8 cellular contexts compared by ENCODE assay signal in the genomic region with DNA sequence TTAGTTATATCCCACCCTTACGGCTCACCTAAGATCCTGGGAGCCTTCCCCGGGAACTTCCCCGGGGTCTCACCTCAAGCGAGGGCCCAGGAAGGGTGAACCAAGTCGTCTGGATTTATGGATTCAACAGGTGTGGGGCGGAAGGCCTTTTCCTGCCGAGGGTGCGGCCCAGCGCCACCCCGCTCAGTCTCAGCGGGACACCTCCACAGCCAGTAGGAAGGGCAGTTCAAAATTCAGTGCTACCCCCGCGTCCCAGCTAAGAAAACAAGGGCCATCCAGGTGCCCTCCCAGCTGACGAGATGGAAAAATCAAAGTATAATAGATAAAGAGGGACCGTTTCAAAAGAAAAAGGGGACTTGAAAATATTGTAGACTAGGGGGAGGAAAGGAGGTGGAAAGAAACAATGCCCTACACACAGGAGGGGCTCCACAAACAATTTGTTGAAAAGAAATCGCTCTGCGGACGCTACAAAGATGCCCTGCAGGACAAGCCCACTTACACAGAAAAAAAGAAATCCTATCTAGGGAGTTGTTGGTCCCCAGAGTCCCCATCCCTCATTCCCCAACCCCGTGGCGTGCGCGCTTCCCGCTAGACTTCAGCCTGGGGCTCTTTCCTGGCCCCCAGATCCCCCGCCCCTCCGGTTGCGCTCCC. TPM values are rescaled to one million over a fixed set of nuclear protein-coding genes. Genes with fewer than 3 reads are reported as not detected.
DNase-seq lines count a peak whose midpoint lies in the region; TF ChIP-seq lines count a peak whose summit lies in the region.

No MANE protein-coding gene starts in this region.

- no peak for TF ChIP-seq CTCF in BE2C (IDR thresholded peaks at IDR 0.05; ENCODE audit: low read depth, low read length)
- no peak for TF ChIP-seq CTCF in cardiac fibroblast (IDR thresholded peaks at IDR 0.05; ENCODE audit: low read depth, low read length)

- intact Hi-C loops in posterior cingulate gyrus (cut with DNase I): loop anchor here (5.0 kb wide), 1 partner anchor 190 kb away; a partner anchor contains a TSS

- H3K27ac ChIP-seq in mucosa of rectum (ENCODE audit: low read depth in 2 of 2, low read length in 2 of 2): peak overlapping the region; percentile 88 to 90

- peak overlapping the region; percentile 77 for H3K4me3 ChIP-seq in BE2C (ENCODE audit: low read depth, low read length)
- H3K4me3 ChIP-seq in cardiac fibroblast (replicated peaks in 1 of 2; ENCODE audit: low read depth in 2 of 2, low read length in 2 of 2): peak overlapping the region; percentile 79 to 88
- peak overlapping the region; percentile 76 to 86 for H3K4me3 ChIP-seq in mucosa of rectum (ENCODE audit: low read length in 2 of 2)

- H3K27me3 ChIP-seq in BE2C: no peaks in the 10 kb centered on the region
- peaks cover 0 to 2% of the 10 kb centered on the region in 2 donors for H3K27me3 ChIP-seq in mucosa of rectum (ENCODE audit: control insufficient read depth in 2 of 2, insufficient read depth in 2 of 2, low read length in 2 of 2)

- H3K36me3 ChIP-seq in BE2C: peaks cover 17% of the 10 kb centered on the region
- peaks cover 0 to 2% of the 10 kb centered on the region in 2 donors for H3K36me3 ChIP-seq in mucosa of rectum (ENCODE audit: control insufficient read depth in 2 of 2, insufficient read depth in 2 of 2, low read length in 2 of 2)

- H3K9me3 ChIP-seq in BE2C (no peaks in the 10 kb centered on the region), mucosa of rectum (ENCODE audit: control insufficient read depth in 2 of 2, low read length in 2 of 2) (no peaks in the 10 kb centered on the region)

- peak overlapping the region; percentile 81 to 85 for H3K9ac ChIP-seq in mucosa of rectum (ENCODE audit: low read depth in 1 of 2, low read length in 2 of 2)

- DNase-seq in BE2C: no peak
- DNase-seq in LoVo (ENCODE audit: low spot score): peak; percentile 44
- no peak for DNase-seq in cardiac fibroblast (ENCODE audit: low read depth in 2 of 2)
- DNase-seq in NCI-H82 treated with DMSO at 0.1 percent for 48 hours (lab: John Stamatoyannopoulos, UW; ENCODE audit: unreplicated experiment): no peak
- DNase-seq in ACHN: no peak
- no peak for DNase-seq in cerebellum (ENCODE audit: low spot score)
- no peak for DNase-seq in posterior cingulate gyrus

- H3K4me1 ChIP-seq in BE2C: peaks cover 4% of the 10 kb centered on the region
- peaks cover 14 to 22% of the 10 kb centered on the region in 2 donors for H3K4me1 ChIP-seq in mucosa of rectum (ENCODE audit: control insufficient read depth in 2 of 2, insufficient read depth in 2 of 2, low read length in 2 of 2)

- in situ Hi-C loops in ACHN (cut with HindIII; ENCODE audit: low pct_ligation_motif_present, low pct_unique_long_range_greater_than_20kb, low sequenced_read_pairs): no loop called here

RNA-seq across cellular contexts. Expression of a gene that starts 1.3 kb away (rescaled TPM):
- 40.9 TPM for polyA plus RNA-seq in BE2C (2012; ENCODE audit: insufficient read depth, insufficient read length, low read depth)
- 50.2 TPM for total RNA-seq in cerebellum
